ENCODE assay signal across 1 cellular context in genomic region chr17:59311051-59311468, GRCh38.
TF ChIP-seq lines count a peak whose summit lies in the region.

No MANE protein-coding gene starts in this region.

TF ChIP-seq in HepG2, 621 proteins besides CTCF, POLR2A, EP300 and RAD21 (continued from another document):
- peak; percentile 37; the same call in 1 of the 2 replicates for TF ChIP-seq PAXIP1 (CRISPR knock-in tag; conservative IDR thresholded peaks at IDR 0.05)
